In genomic region chr6:127096167-127096566, GRCh38 we compare ENCODE assay signal across 38 cellular contexts. TPM values are rescaled to one million over a fixed set of nuclear protein-coding genes. Genes with fewer than 3 reads are reported as not detected.
"Had no signal": no experiment of that assay in that cellular context is flagged by ENCODE, and none has a peak within 500 bp of the region (broad histone marks: within the 10 kb centered on the region; RNA-seq: fewer than 3 reads in every experiment).

No MANE protein-coding gene starts in this region.

- DNase-seq: activated CD4-positive, alpha-beta memory T cell treated with anti-CD3 and anti-CD28 coated beads for 36 hours; activated CD4-positive, alpha-beta T cell treated with anti-CD3 and anti-CD28 coated beads for 36 hours; activated CD4-positive, alpha-beta T cell treated with anti-CD3 and anti-CD28 coated beads, Interleukin-2, amount 50 U/mL, for 1 hour; activated CD8-positive, alpha-beta memory T cell treated with anti-CD3 and anti-CD28 coated beads, Interleukin-2, amount 50 U/mL, for 4 hours; activated gamma-delta T cell treated with Interleukin-2 at 50 U/mL for 16 hours; activated naive CD4-positive, alpha-beta T cell treated with anti-CD3 and anti-CD28 coated beads for 36 hours; activated naive CD8-positive, alpha-beta T cell treated with anti-CD3 and anti-CD28 coated beads, Interleukin-2, amount 50 U/mL, for 24 hours; activated T-cell treated with anti-CD3 and anti-CD28 coated beads for 4 hours; activated T-cell treated with anti-CD3 and anti-CD28 coated beads, Interleukin-2, amount 50 U/mL, for 4 hours; anterior cingulate cortex; Karpas-422; MG63; NCI-H1092 treated with DMSO at 0.1 percent for 48 hours; NCI-H1417; NCI-H146; NCI-H187; NCI-H2029 treated with DMSO at 0.1 percent for 48 hours; NCI-H2107; NCI-H2171; NCI-H510A; NCI-H526 treated with DMSO at 0.1 percent for 48 hours; NCI-H82; NK-92 treated with Interleukin-12 subunit alpha and Interleukin-12 subunit beta, amount 100 ng/mL, for 24 hours; PC-3; Peyer's patch; RPMI8226; SHP77 treated with DMSO at 0.1 percent for 48 hours; SK-N-SH had no signal

- H3K36me3 Mint-ChIP-seq: activated CD4-positive, alpha-beta memory T cell treated with anti-CD3 and anti-CD28 coated beads for 36 hours; activated naive CD4-positive, alpha-beta T cell treated with anti-CD3 and anti-CD28 coated beads, Interleukin-2, amount 50 U/mL, for 72 hours; brain; WTC11 had no signal

- H3K27me3 ChIP-seq: MG63, Peyer's patch, SJSA1 had no signal

- H3K4me1 Mint-ChIP-seq: activated CD4-positive, alpha-beta T cell treated with anti-CD3 and anti-CD28 coated beads for 36 hours; activated naive CD8-positive, alpha-beta T cell treated with anti-CD3 and anti-CD28 coated beads, Interleukin-2, amount 50 U/mL, for 24 hours; brain; WTC11 had no signal

- H3K4me1 ChIP-seq: Peyer's patch, SJSA1 had no signal

- H3K4me3 ChIP-seq: MG63, Peyer's patch, SJSA1 had no signal

- H3K9me3 ChIP-seq: MG63, Peyer's patch, SJSA1, SK-N-SH had no signal

- H3K4me3 Mint-ChIP-seq: activated CD4-positive, alpha-beta memory T cell treated with anti-CD3 and anti-CD28 coated beads for 36 hours; activated CD4-positive, alpha-beta T cell treated with anti-CD3 and anti-CD28 coated beads for 36 hours; activated naive CD4-positive, alpha-beta T cell treated with anti-CD3 and anti-CD28 coated beads for 36 hours; activated naive CD8-positive, alpha-beta T cell treated with anti-CD3 and anti-CD28 coated beads, Interleukin-2, amount 50 U/mL, for 24 hours; activated T-cell treated with anti-CD3 and anti-CD28 coated beads, Interleukin-2, amount 50 U/mL, for 4 hours; activated T-helper 1 cell treated with anti-CD3 and anti-CD28 coated beads, Interleukin-12 subunit alpha, Interleukin-12 subunit beta, Interleukin-2, Interleukin-4 antibody, amounts not matched to agents 30 ng/mL and 10 ng/mL and 1 ng/mL, durations not matched to agents 14 hours and 24 hours and 36 hours; brain; T-helper 1 cell treated with Interleukin-12 subunit alpha and Interleukin-12 subunit beta and Interleukin-4 antibody, amounts not matched to agents 30 μg/mL and 1 μg/mL, for 36 hours; T-helper 2 cell treated with Interferon-gamma antibody and Interleukin-4, amounts not matched to agents 5 μg/mL and 100 μg/mL, for 36 hours; WTC11 had no signal

- H3K36me3 ChIP-seq: MG63, Peyer's patch, SJSA1 had no signal

- ATAC-seq: activated CD4-positive, alpha-beta T cell treated with anti-CD3 and anti-CD28 coated beads for 36 hours; activated CD4-positive, CD25-positive, alpha-beta regulatory T cell treated with anti-CD3 and anti-CD28 coated beads, Interleukin-2, amount 50 U/mL, for 24 hours; activated naive CD4-positive, alpha-beta T cell treated with anti-CD3 and anti-CD28 coated beads, Interleukin-2, amount 50 U/mL, for 72 hours; activated naive CD8-positive, alpha-beta T cell treated with anti-CD3 and anti-CD28 coated beads, Interleukin-2, amount 50 U/mL, for 24 hours; activated T-cell treated with anti-CD3 and anti-CD28 coated beads, Interleukin-2, amount 50 U/mL, for 4 hours; PC-3; WTC11 had no signal

- FAIRE-seq: bronchial epithelial cell, TTC549 had no signal

- H3K27me3 Mint-ChIP-seq: activated CD4-positive, alpha-beta memory T cell treated with anti-CD3 and anti-CD28 coated beads for 36 hours; activated CD4-positive, alpha-beta T cell treated with anti-CD3 and anti-CD28 coated beads for 36 hours; brain had no signal

- H3K9me3 Mint-ChIP-seq: activated CD4-positive, alpha-beta memory T cell treated with anti-CD3 and anti-CD28 coated beads for 36 hours; activated naive CD4-positive, alpha-beta T cell treated with anti-CD3 and anti-CD28 coated beads for 36 hours; activated naive CD4-positive, alpha-beta T cell treated with anti-CD3 and anti-CD28 coated beads, Interleukin-2, amount 50 U/mL, for 72 hours; activated naive CD8-positive, alpha-beta T cell treated with anti-CD3 and anti-CD28 coated beads, Interleukin-2, amount 50 U/mL, for 24 hours; activated T-cell treated with anti-CD3 and anti-CD28 coated beads, Interleukin-2, amount 50 U/mL, for 4 hours; activated T-helper 1 cell treated with anti-CD3 and anti-CD28 coated beads, Interleukin-12 subunit alpha, Interleukin-12 subunit beta, Interleukin-2, Interleukin-4 antibody, amounts not matched to agents 30 ng/mL and 10 ng/mL and 1 ng/mL, durations not matched to agents 14 hours and 24 hours and 36 hours; T-helper 1 cell treated with Interleukin-12 subunit alpha and Interleukin-12 subunit beta and Interleukin-4 antibody, amounts not matched to agents 30 μg/mL and 1 μg/mL, for 36 hours; T-helper 2 cell treated with Interferon-gamma antibody and Interleukin-4, amounts not matched to agents 5 μg/mL and 100 μg/mL, for 36 hours; WTC11 had no signal

- H3K4me2 ChIP-seq: SK-N-SH had no signal

- H3K9me2 ChIP-seq: SK-N-SH had no signal

- H3K27ac ChIP-seq: Peyer's patch, SJSA1 had no signal

- H3K27ac Mint-ChIP-seq: activated CD4-positive, alpha-beta memory T cell treated with anti-CD3 and anti-CD28 coated beads for 36 hours; activated CD4-positive, alpha-beta T cell treated with anti-CD3 and anti-CD28 coated beads for 36 hours; activated naive CD4-positive, alpha-beta T cell treated with anti-CD3 and anti-CD28 coated beads for 36 hours; activated naive CD4-positive, alpha-beta T cell treated with anti-CD3 and anti-CD28 coated beads, Interleukin-2, amount 50 U/mL, for 72 hours; activated naive CD8-positive, alpha-beta T cell treated with anti-CD3 and anti-CD28 coated beads, Interleukin-2, amount 50 U/mL, for 24 hours; activated T-helper 1 cell treated with anti-CD3 and anti-CD28 coated beads, Interleukin-12 subunit alpha, Interleukin-12 subunit beta, Interleukin-2, Interleukin-4 antibody, amounts not matched to agents 30 ng/mL and 10 ng/mL and 1 ng/mL, durations not matched to agents 14 hours and 24 hours and 36 hours; brain; T-helper 1 cell treated with Interleukin-12 subunit alpha and Interleukin-12 subunit beta and Interleukin-4 antibody, amounts not matched to agents 30 μg/mL and 1 μg/mL, for 36 hours; T-helper 2 cell treated with Interferon-gamma antibody and Interleukin-4, amounts not matched to agents 5 μg/mL and 100 μg/mL, for 36 hours; WTC11 had no signal

RNA-seq across cellular contexts. Expression of gene RSPO3, which starts 22.3 kb away (rescaled TPM):
- total RNA-seq: activated CD4-positive, alpha-beta memory T cell treated with anti-CD3 and anti-CD28 coated beads for 36 hours; activated CD4-positive, alpha-beta T cell treated with anti-CD3 and anti-CD28 coated beads for 36 hours; activated naive CD4-positive, alpha-beta T cell treated with anti-CD3 and anti-CD28 coated beads for 36 hours; activated naive CD4-positive, alpha-beta T cell treated with anti-CD3 and anti-CD28 coated beads, Interleukin-2, amount 50 U/mL, for 72 hours; activated T-cell treated with anti-CD3 and anti-CD28 coated beads, Interleukin-2, amount 50 U/mL, for 4 hours; activated T-helper 1 cell treated with anti-CD3 and anti-CD28 coated beads, Interleukin-12 subunit alpha, Interleukin-12 subunit beta, Interleukin-2, Interleukin-4 antibody, amounts not matched to agents 30 ng/mL and 10 ng/mL and 1 ng/mL, durations not matched to agents 14 hours and 24 hours and 36 hours; bronchial epithelial cell; PC-3; SJSA1; WTC11 had no signal
- polyA plus RNA-seq: SK-N-SH had no signal
